In genomic region chr14:68513838-68514610, GRCh38 we compare ENCODE assay signal across 8 cellular contexts.
A peak's percentile ranks its signal among the peaks of the same experiment; 100 is the strongest.
DNase-seq lines count a peak whose midpoint lies in the region; ATAC-seq and TF ChIP-seq lines count a peak whose summit lies in the region.

No MANE protein-coding gene starts in this region.

- no peak for TF ChIP-seq EP300 in stomach (IDR thresholded peaks at IDR 0.05)

- peak; percentile 83 for ATAC-seq in GM19043 (IDR thresholded peaks at IDR 0.05; ENCODE audit: low read depth, unreplicated experiment)
- peak; percentile 66 for ATAC-seq in HG02973 (IDR thresholded peaks at IDR 0.05; ENCODE audit: unreplicated experiment)
- ATAC-seq in activated naive CD8-positive, alpha-beta T cell treated with anti-CD3 and anti-CD28 coated beads, Interleukin-2, amount 50 U/mL, for 24 hours = peak; percentile 22
- no peak for ATAC-seq in heart right ventricle
- ATAC-seq in HG03025 (IDR thresholded peaks at IDR 0.05; ENCODE audit: low FRiP score, unreplicated experiment) = no peak
- ATAC-seq in GM19455 (IDR thresholded peaks at IDR 0.05; ENCODE audit: unreplicated experiment) = no peak

- intact Hi-C loops in stomach (cut with DNase I; ENCODE audit: low total_unique reads) (no loop called here), heart right ventricle (cut with DNase I) (loop anchor here in 3 of 10 donors (5.0 to 10.0 kb wide), 3 partner anchors 249 to 262 kb away; no protein-coding TSS in a partner anchor)

- H3K27ac ChIP-seq in stomach (peak overlapping the region; percentile 22 to 88 (median 82)), heart right ventricle (peak overlapping the region in 4 of 10 donors; percentile 22 to 74 (median 58))

- no peaks in the 10 kb centered on the region for H3K36me3 Mint-ChIP-seq in activated naive CD8-positive, alpha-beta T cell treated with anti-CD3 and anti-CD28 coated beads, Interleukin-2, amount 50 U/mL, for 24 hours (ENCODE audit: low read depth)
- no peaks in the 10 kb centered on the region for H3K36me3 Mint-ChIP-seq in T-helper 2 cell treated with Interferon-gamma antibody and Interleukin-4, amounts not matched to agents 5 μg/mL and 100 μg/mL, for 36 hours (ENCODE audit: low read depth)

- TF ChIP-seq CTCF in stomach (IDR thresholded peaks at IDR 0.05) = no peak
- TF ChIP-seq CTCF in heart right ventricle (IDR thresholded peaks at IDR 0.05) = no peak

- H3K9me3 ChIP-seq in stomach (no peaks in the 10 kb centered on the region), heart right ventricle (no peaks in the 10 kb centered on the region)

- H3K27me3 ChIP-seq in stomach (no peaks in the 10 kb centered on the region), heart right ventricle (no peaks in the 10 kb centered on the region)

- WGBS in stomach, 5 donors = 72 to 74% (median 73%) methylated on average over 12 of the region's 12 CpGs
- WGBS in heart right ventricle, 2 donors = 84 to 89% methylated on average over 12 of the region's 12 CpGs

- H3K27me3 Mint-ChIP-seq in activated naive CD8-positive, alpha-beta T cell treated with anti-CD3 and anti-CD28 coated beads, Interleukin-2, amount 50 U/mL, for 24 hours = no peaks in the 10 kb centered on the region
- peaks cover 2% of the 10 kb centered on the region for H3K27me3 Mint-ChIP-seq in T-helper 2 cell treated with Interferon-gamma antibody and Interleukin-4, amounts not matched to agents 5 μg/mL and 100 μg/mL, for 36 hours (ENCODE audit: low read depth)

- TF ChIP-seq POLR2A in stomach (IDR thresholded peaks at IDR 0.05) = no peak

- peaks cover 44% of the 10 kb centered on the region for H3K4me1 Mint-ChIP-seq in activated naive CD8-positive, alpha-beta T cell treated with anti-CD3 and anti-CD28 coated beads, Interleukin-2, amount 50 U/mL, for 24 hours
- H3K4me1 Mint-ChIP-seq in T-helper 2 cell treated with Interferon-gamma antibody and Interleukin-4, amounts not matched to agents 5 μg/mL and 100 μg/mL, for 36 hours (ENCODE audit: low read depth) = peaks cover 13% of the 10 kb centered on the region

- H3K27ac Mint-ChIP-seq in activated naive CD8-positive, alpha-beta T cell treated with anti-CD3 and anti-CD28 coated beads, Interleukin-2, amount 50 U/mL, for 24 hours = peak overlapping the region; percentile 46
- no peak overlapping the region for H3K27ac Mint-ChIP-seq in T-helper 2 cell treated with Interferon-gamma antibody and Interleukin-4, amounts not matched to agents 5 μg/mL and 100 μg/mL, for 36 hours

- no peaks in the 10 kb centered on the region for H3K9me3 Mint-ChIP-seq in activated naive CD8-positive, alpha-beta T cell treated with anti-CD3 and anti-CD28 coated beads, Interleukin-2, amount 50 U/mL, for 24 hours
- no peaks in the 10 kb centered on the region for H3K9me3 Mint-ChIP-seq in T-helper 2 cell treated with Interferon-gamma antibody and Interleukin-4, amounts not matched to agents 5 μg/mL and 100 μg/mL, for 36 hours

- H3K36me3 ChIP-seq in stomach = no peaks in the 10 kb centered on the region
- no peaks in the 10 kb centered on the region for H3K36me3 ChIP-seq in heart right ventricle

- no peak overlapping the region for H3K4me3 Mint-ChIP-seq in activated naive CD8-positive, alpha-beta T cell treated with anti-CD3 and anti-CD28 coated beads, Interleukin-2, amount 50 U/mL, for 24 hours
- H3K4me3 Mint-ChIP-seq in T-helper 2 cell treated with Interferon-gamma antibody and Interleukin-4, amounts not matched to agents 5 μg/mL and 100 μg/mL, for 36 hours = no peak overlapping the region

- DNase-seq in activated naive CD8-positive, alpha-beta T cell treated with anti-CD3 and anti-CD28 coated beads, Interleukin-2, amount 50 U/mL, for 24 hours = no peak
- no peak for DNase-seq in stomach
- DNase-seq in heart right ventricle = no peak
- no peak for DNase-seq in T-helper 2 cell treated with Interferon-gamma antibody and Interleukin-4, amounts not matched to agents 5 μg/mL and 100 μg/mL, for 36 hours (ENCODE audit: low spot score)

- peaks cover 43 to 93% (median 60%) of the 10 kb centered on the region in 4 donors for H3K4me1 ChIP-seq in stomach
- H3K4me1 ChIP-seq in heart right ventricle = peaks cover 17 to 81% (median 62%) of the 10 kb centered on the region in 9 donors

- H3K4me3 ChIP-seq in stomach = no peak overlapping the region
- H3K4me3 ChIP-seq in heart right ventricle = no peak overlapping the region

Comparison
In these comparisons a context has a peak if more than half of its experiments do, and no peak if none do; other contexts are left out.
1. ATAC-seq: peak in GM19043 (single experiment), HG02973 (single experiment) and activated naive CD8-positive, alpha-beta T cell treated with anti-CD3 and anti-CD28 coated beads, Interleukin-2, amount 50 U/mL, for 24 hours (single experiment); none in heart right ventricle (0 of 8), HG03025 (single experiment) and GM19455 (single experiment).